In the genomic region with DNA sequence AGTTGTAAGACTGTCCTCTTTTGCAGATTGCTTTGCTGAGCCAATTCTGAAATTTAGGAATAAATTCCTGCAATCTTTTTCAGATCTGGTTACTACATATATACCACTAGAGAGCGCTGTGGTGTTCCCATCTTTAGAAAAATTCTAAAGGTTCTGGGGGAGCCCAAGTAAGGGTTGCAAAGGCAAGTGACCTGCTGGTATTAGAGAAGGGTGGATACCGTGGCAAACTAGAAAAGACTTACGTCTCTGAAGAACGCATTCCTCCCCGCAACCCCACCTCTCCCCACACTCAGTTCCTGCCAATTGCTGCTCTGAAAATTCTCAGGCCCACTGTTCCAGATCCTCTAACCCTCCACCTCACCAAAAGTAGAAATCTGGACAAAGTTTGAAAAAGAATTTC, we compare ENCODE assay signal across 9 cellular contexts. TPM values are rescaled to one million over a fixed set of nuclear protein-coding genes. Genes with fewer than 3 reads are reported as not detected.
A peak's percentile ranks its signal among the peaks of the same experiment; 100 is the strongest.
DNase-seq lines count a peak whose midpoint lies in the region; ATAC-seq and TF ChIP-seq lines count a peak whose summit lies in the region.
"Had no signal": no experiment of that assay in that cellular context is flagged by ENCODE, and none has a peak within 500 bp of the region (broad histone marks: within the 10 kb centered on the region; RNA-seq: fewer than 3 reads in every experiment).

No MANE protein-coding gene starts in this region.

- BruUV-seq in HCT116 (replicated peaks; lab: Mats Ljungman, UMichigan): no TSS peak

- CTCF ChIA-PET in activated CD4-positive, alpha-beta memory T cell treated with anti-CD3 and anti-CD28 coated beads, Interleukin-2, amount 10 ng/mL, durations not matched to agents 7 days and 5 days (lab: Charles Lee): interaction anchor here (0.6 to 2.3 kb wide), 5 partner anchors 12 to 519 kb away, joined by 3 to 9 read pairs (median 3); no protein-coding TSS in a partner anchor
- CTCF ChIA-PET in activated CD4-positive, alpha-beta memory T cell treated with anti-CD3 and anti-CD28 coated beads for 36 hours (lab: Charles Lee): interaction anchor here (0.6 to 1.8 kb wide), 10 partner anchors 8 to 256 kb away, joined by 3 to 8 read pairs (median 4); no protein-coding TSS in a partner anchor
- CTCF ChIA-PET in HCT116 (lab: Charles Lee): interaction anchor here (1.4 kb wide), 1 partner anchor 141 kb away, joined by 3 read pairs; no protein-coding TSS in a partner anchor

- H4K20me1 ChIP-seq in HCT116 (ENCODE audit: insufficient read depth): no peaks in the 10 kb centered on the region

- peaks cover 1% of the 10 kb centered on the region for H3K27me3 Mint-ChIP-seq in activated CD4-positive, alpha-beta memory T cell treated with anti-CD3 and anti-CD28 coated beads, Interleukin-2, amount 10 ng/mL, durations not matched to agents 7 days and 5 days
- peaks cover 2% of the 10 kb centered on the region for H3K27me3 Mint-ChIP-seq in activated CD4-positive, alpha-beta memory T cell treated with anti-CD3 and anti-CD28 coated beads for 36 hours
- H3K27me3 Mint-ChIP-seq in activated T-helper 2 cell treated with anti-CD3 and anti-CD28 coated beads, Interferon-gamma antibody, Interleukin-2, Interleukin-4, amounts not matched to agents 10 μg/mL and 5 μg/mL and 100 μg/mL, durations not matched to agents 14 hours and 24 hours and 36 hours (ENCODE audit: low read depth): peaks cover 7% of the 10 kb centered on the region
- H3K27me3 Mint-ChIP-seq: activated naive CD4-positive, alpha-beta T cell treated with anti-CD3 and anti-CD28 coated beads, Interleukin-2, amount 50 U/mL, for 24 hours had no signal

- H3K27ac ChIP-seq in HCT116 (ENCODE audit: low read depth, low read length) (no peak overlapping the region), parathyroid adenoma (no peak overlapping the region)

- H3K9me2 ChIP-seq in HCT116 (ENCODE audit: insufficient read depth): no peaks in the 10 kb centered on the region

- H3K9ac ChIP-seq in HCT116 (ENCODE audit: low read length) (no peak overlapping the region), parathyroid adenoma (no peak overlapping the region)

- intact Hi-C loops in activated CD4-positive, alpha-beta memory T cell treated with anti-CD3 and anti-CD28 coated beads for 36 hours (cut with micrococcal nuclease): loop anchor here (2.0 to 5.0 kb wide), 2 partner anchors 155 to 302 kb away; partner anchors contain the start of genes KAT2B and SGO1
- intact Hi-C loops in HCT116 (cut with micrococcal nuclease): loop anchor here (5.0 to 10.0 kb wide), 3 partner anchors 157 to 299 kb away; partner anchors contain the start of genes KAT2B and SGO1
- intact Hi-C loops in activated T-helper 2 cell treated with anti-CD3 and anti-CD28 coated beads, Interferon-gamma antibody, Interleukin-2, Interleukin-4, amounts not matched to agents 10 μg/mL and 5 μg/mL and 100 μg/mL, durations not matched to agents 14 hours and 24 hours and 36 hours (cut with micrococcal nuclease): loop anchor here (1.0 to 10.0 kb wide), 5 partner anchors 47 to 301 kb away; partner anchors contain the start of genes EFHB, RAB5A and SGO1

- H3K27me3 ChIP-seq in HCT116 (ENCODE audit: insufficient read depth, low read length) (no peaks in the 10 kb centered on the region), parathyroid adenoma (ENCODE audit: control insufficient read depth, insufficient read depth, low read length) (no peaks in the 10 kb centered on the region)

- TF ChIP-seq CTCF in HCT116 (IDR thresholded peaks at IDR 0.05 in 2 of 3, conservative IDR thresholded peaks at IDR 0.05 in 1 of 3; ENCODE audit: borderline replicate concordance in 1 of 3, insufficient read depth in 1 of 3, low read depth in 2 of 3, low read length in 2 of 3) (peak; percentile 35 to 75 (median 56); a peak in 5 of 6 replicates), epithelial cell of proximal tubule (conservative IDR thresholded peaks at IDR 0.05; ENCODE audit: low read depth, low read length) (peak; percentile 74), parathyroid adenoma (IDR thresholded peaks at IDR 0.05) (peak; percentile 66)

- H3K4me3 Mint-ChIP-seq in activated CD4-positive, alpha-beta memory T cell treated with anti-CD3 and anti-CD28 coated beads, Interleukin-2, amount 10 ng/mL, durations not matched to agents 7 days and 5 days: no peak overlapping the region
- no peak overlapping the region for H3K4me3 Mint-ChIP-seq in activated CD4-positive, alpha-beta memory T cell treated with anti-CD3 and anti-CD28 coated beads for 36 hours
- no peak overlapping the region for H3K4me3 Mint-ChIP-seq in activated T-helper 2 cell treated with anti-CD3 and anti-CD28 coated beads, Interferon-gamma antibody, Interleukin-2, Interleukin-4, amounts not matched to agents 10 μg/mL and 5 μg/mL and 100 μg/mL, durations not matched to agents 14 hours and 24 hours and 36 hours (ENCODE audit: low read depth)
- H3K4me3 Mint-ChIP-seq: activated naive CD4-positive, alpha-beta T cell treated with anti-CD3 and anti-CD28 coated beads, Interleukin-2, amount 50 U/mL, for 24 hours had no signal

- no peak overlapping the region for H2AFZ ChIP-seq in HCT116 (ENCODE audit: low read depth, low read length, poor library complexity, severe bottlenecking)
- peak overlapping the region; percentile 39 for H2AFZ ChIP-seq in parathyroid adenoma

- H3K36me3 ChIP-seq in HCT116 (ENCODE audit: control insufficient read depth in 1 of 2, insufficient read depth in 2 of 2, low read length in 2 of 2) (no peaks in the 10 kb centered on the region), parathyroid adenoma (ENCODE audit: control insufficient read depth, insufficient read depth, low read length) (no peaks in the 10 kb centered on the region)

- H3K9me3 Mint-ChIP-seq in activated CD4-positive, alpha-beta memory T cell treated with anti-CD3 and anti-CD28 coated beads, Interleukin-2, amount 10 ng/mL, durations not matched to agents 7 days and 5 days: no peaks in the 10 kb centered on the region
- no peaks in the 10 kb centered on the region for H3K9me3 Mint-ChIP-seq in activated CD4-positive, alpha-beta memory T cell treated with anti-CD3 and anti-CD28 coated beads for 36 hours
- H3K9me3 Mint-ChIP-seq in activated T-helper 2 cell treated with anti-CD3 and anti-CD28 coated beads, Interferon-gamma antibody, Interleukin-2, Interleukin-4, amounts not matched to agents 10 μg/mL and 5 μg/mL and 100 μg/mL, durations not matched to agents 14 hours and 24 hours and 36 hours: no peaks in the 10 kb centered on the region
- H3K9me3 Mint-ChIP-seq: activated naive CD4-positive, alpha-beta T cell treated with anti-CD3 and anti-CD28 coated beads, Interleukin-2, amount 50 U/mL, for 24 hours had no signal

- TF ChIP-seq POLR2A in HCT116 (IDR thresholded peaks at IDR 0.05; ENCODE audit: borderline replicate concordance, extremely low read depth, insufficient read depth, insufficient read length): no peak

- peak; percentile 68 for TF ChIP-seq RAD21 in HCT116 (IDR thresholded peaks at IDR 0.05; ENCODE audit: low read depth)

- RAD21 ChIA-PET in HCT116 (lab: Charles Lee; ENCODE audit: low non-redundant PET in 1 of 2, low total read pairs in 2 of 2, uncharacterized antibody in 2 of 2, unreplicated experiment in 2 of 2): no interaction called here

- peak; percentile 72 for ATAC-seq in HCT116

- peaks cover 7% of the 10 kb centered on the region for H3K4me1 Mint-ChIP-seq in activated CD4-positive, alpha-beta memory T cell treated with anti-CD3 and anti-CD28 coated beads, Interleukin-2, amount 10 ng/mL, durations not matched to agents 7 days and 5 days
- H3K4me1 Mint-ChIP-seq in activated CD4-positive, alpha-beta memory T cell treated with anti-CD3 and anti-CD28 coated beads for 36 hours (ENCODE audit: low read depth): no peaks in the 10 kb centered on the region
- H3K4me1 Mint-ChIP-seq in activated T-helper 2 cell treated with anti-CD3 and anti-CD28 coated beads, Interferon-gamma antibody, Interleukin-2, Interleukin-4, amounts not matched to agents 10 μg/mL and 5 μg/mL and 100 μg/mL, durations not matched to agents 14 hours and 24 hours and 36 hours (ENCODE audit: low read depth): no peaks in the 10 kb centered on the region
- H3K4me1 Mint-ChIP-seq: activated naive CD4-positive, alpha-beta T cell treated with anti-CD3 and anti-CD28 coated beads, Interleukin-2, amount 50 U/mL, for 24 hours had no signal

- POLR2A ChIA-PET in activated CD4-positive, alpha-beta memory T cell treated with anti-CD3 and anti-CD28 coated beads, Interleukin-2, amount 10 ng/mL, durations not matched to agents 7 days and 5 days (lab: Charles Lee): no interaction called here
- POLR2A ChIA-PET in activated CD4-positive, alpha-beta memory T cell treated with anti-CD3 and anti-CD28 coated beads for 36 hours (lab: Charles Lee): no interaction called here
- POLR2A ChIA-PET in HCT116 (lab: Charles Lee): no interaction called here

- H3K79me2 ChIP-seq in HCT116 (ENCODE audit: insufficient read depth, low read length): no peaks in the 10 kb centered on the region
- H3K79me2 ChIP-seq in parathyroid adenoma: no peaks in the 10 kb centered on the region

- DNase-seq in activated CD4-positive, alpha-beta memory T cell treated with anti-CD3 and anti-CD28 coated beads, Interleukin-2, amount 10 ng/mL, durations not matched to agents 7 days and 5 days: peak; percentile 16
- DNase-seq in activated CD4-positive, alpha-beta memory T cell treated with anti-CD3 and anti-CD28 coated beads for 36 hours: no peak
- no peak for DNase-seq in HCT116 (ENCODE audit: low read depth, low spot score)
- peak; percentile 40 for DNase-seq in RKO (ENCODE audit: low spot score)
- no peak for DNase-seq in epithelial cell of proximal tubule (ENCODE audit: low read depth)
- no peak for DNase-seq in activated T-helper 2 cell treated with anti-CD3 and anti-CD28 coated beads, Interferon-gamma antibody, Interleukin-2, Interleukin-4, amounts not matched to agents 10 μg/mL and 5 μg/mL and 100 μg/mL, durations not matched to agents 14 hours and 24 hours and 36 hours (ENCODE audit: low spot score)
- no peak for DNase-seq in activated effector memory CD4-positive, alpha-beta T cell treated with Interleukin-2 at 50 U/mL for 16 hours

- H3K4me2 ChIP-seq in HCT116 (ENCODE audit: low read length): no peak overlapping the region
- no peak overlapping the region for H3K4me2 ChIP-seq in parathyroid adenoma (ENCODE audit: low read length)

- H3K36me3 Mint-ChIP-seq in activated CD4-positive, alpha-beta memory T cell treated with anti-CD3 and anti-CD28 coated beads, Interleukin-2, amount 10 ng/mL, durations not matched to agents 7 days and 5 days (ENCODE audit: low read depth): no peaks in the 10 kb centered on the region
- no peaks in the 10 kb centered on the region for H3K36me3 Mint-ChIP-seq in activated CD4-positive, alpha-beta memory T cell treated with anti-CD3 and anti-CD28 coated beads for 36 hours
- no peaks in the 10 kb centered on the region for H3K36me3 Mint-ChIP-seq in activated T-helper 2 cell treated with anti-CD3 and anti-CD28 coated beads, Interferon-gamma antibody, Interleukin-2, Interleukin-4, amounts not matched to agents 10 μg/mL and 5 μg/mL and 100 μg/mL, durations not matched to agents 14 hours and 24 hours and 36 hours (ENCODE audit: low read depth)
- H3K36me3 Mint-ChIP-seq: activated naive CD4-positive, alpha-beta T cell treated with anti-CD3 and anti-CD28 coated beads, Interleukin-2, amount 50 U/mL, for 24 hours had no signal

- H3K4me3 ChIP-seq in HCT116 (replicated peaks in 1 of 2; ENCODE audit: low read depth in 1 of 2, low read length in 2 of 2) (no peak overlapping the region), epithelial cell of proximal tubule (ENCODE audit: low read depth, low read length) (no peak overlapping the region), parathyroid adenoma (ENCODE audit: low read depth, low read length) (no peak overlapping the region)

- no peak overlapping the region for H3K27ac Mint-ChIP-seq in activated CD4-positive, alpha-beta memory T cell treated with anti-CD3 and anti-CD28 coated beads, Interleukin-2, amount 10 ng/mL, durations not matched to agents 7 days and 5 days
- H3K27ac Mint-ChIP-seq in activated CD4-positive, alpha-beta memory T cell treated with anti-CD3 and anti-CD28 coated beads for 36 hours: no peak overlapping the region
- no peak overlapping the region for H3K27ac Mint-ChIP-seq in activated T-helper 2 cell treated with anti-CD3 and anti-CD28 coated beads, Interferon-gamma antibody, Interleukin-2, Interleukin-4, amounts not matched to agents 10 μg/mL and 5 μg/mL and 100 μg/mL, durations not matched to agents 14 hours and 24 hours and 36 hours
- H3K27ac Mint-ChIP-seq: activated naive CD4-positive, alpha-beta T cell treated with anti-CD3 and anti-CD28 coated beads, Interleukin-2, amount 50 U/mL, for 24 hours had no signal

- no peaks in the 10 kb centered on the region for H3K9me3 ChIP-seq in HCT116 (ENCODE audit: control insufficient read depth in 1 of 2, insufficient read depth in 1 of 2, low read depth in 1 of 2, low read length in 2 of 2)
- H3K9me3 ChIP-seq in parathyroid adenoma (ENCODE audit: control insufficient read depth, low read length): no peaks in the 10 kb centered on the region

- H3K4me1 ChIP-seq in HCT116 (ENCODE audit: control insufficient read depth in 1 of 2, insufficient read depth in 2 of 2, low read length in 2 of 2) (peaks cover 0 to 14% of the 10 kb centered on the region in 2 experiments; a peak in 2 of 4 replicates), parathyroid adenoma (no peaks in the 10 kb centered on the region)

RNA-seq across cellular contexts. Expression of gene EFHB, which starts 48.5 kb away (rescaled TPM):
- total RNA-seq in activated CD4-positive, alpha-beta memory T cell treated with anti-CD3 and anti-CD28 coated beads, Interleukin-2, amount 10 ng/mL, durations not matched to agents 7 days and 5 days: under 1 TPM in 1 of 2 experiments, not detected in 1; 0.58 TPM
- under 1 TPM; 0.51 to 0.57 TPM for total RNA-seq in activated CD4-positive, alpha-beta memory T cell treated with anti-CD3 and anti-CD28 coated beads for 36 hours
- 0.30 TPM for total RNA-seq in HCT116 (2021; ENCODE audit: unreplicated experiment)
- polyA plus RNA-seq in HCT116 (2012): 0.80 and 0.90 TPM in 2 replicates
- total RNA-seq in epithelial cell of proximal tubule: 3.3 and 5.5 TPM in 2 replicates
- total RNA-seq in activated T-helper 2 cell treated with anti-CD3 and anti-CD28 coated beads, Interferon-gamma antibody, Interleukin-2, Interleukin-4, amounts not matched to agents 10 μg/mL and 5 μg/mL and 100 μg/mL, durations not matched to agents 14 hours and 24 hours and 36 hours: 0.94 TPM in 1 of 2 replicates, not detected in the other

Comparison
In these comparisons a context has a peak if more than half of its experiments do, and no peak if none do; other contexts are left out.
1. DNase-seq: peak in activated CD4-positive, alpha-beta memory T cell treated with anti-CD3 and anti-CD28 coated beads, Interleukin-2, amount 10 ng/mL, durations not matched to agents 7 days and 5 days (single experiment) and RKO (single experiment); none in activated CD4-positive, alpha-beta memory T cell treated with anti-CD3 and anti-CD28 coated beads for 36 hours (single experiment), HCT116 (single experiment), epithelial cell of proximal tubule (single experiment), activated T-helper 2 cell treated with anti-CD3 and anti-CD28 coated beads, Interferon-gamma antibody, Interleukin-2, Interleukin-4, amounts not matched to agents 10 μg/mL and 5 μg/mL and 100 μg/mL, durations not matched to agents 14 hours and 24 hours and 36 hours (single experiment) and activated effector memory CD4-positive, alpha-beta T cell treated with Interleukin-2 at 50 U/mL for 16 hours (single experiment).
2. Peak in every context shown above with its lines, with median percentiles within 50 percentile points of each other: CTCF ChIP-seq.